In genomic region chr7:123923599-123923998, GRCh38 we compare ENCODE assay signal across 9 cellular contexts. TPM values are rescaled to one million over a fixed set of nuclear protein-coding genes. Genes with fewer than 3 reads are reported as not detected.
"Had no signal": no experiment of that assay in that cellular context is flagged by ENCODE, and none has a peak within 500 bp of the region (broad histone marks: within the 10 kb centered on the region; RNA-seq: fewer than 3 reads in every experiment).

No MANE protein-coding gene starts in this region.

- FAIRE-seq: G401.6, GM12878, GM12891, GM12892, GM18507, GM19239 had no signal

- H3K4me3 ChIP-seq: GM12878 had no signal

- DNase-seq: GDM1, GF-D8 had no signal

- ATAC-seq: GM12878 had no signal

RNA-seq across cellular contexts. Expression of gene SPAM1, which starts 1.4 kb away (rescaled TPM):
- total RNA-seq: G401, GM12878 had no signal
- polyA plus RNA-seq: GM12878 had no signal
